15 cellular contexts compared by ENCODE assay signal in the genomic region with DNA sequence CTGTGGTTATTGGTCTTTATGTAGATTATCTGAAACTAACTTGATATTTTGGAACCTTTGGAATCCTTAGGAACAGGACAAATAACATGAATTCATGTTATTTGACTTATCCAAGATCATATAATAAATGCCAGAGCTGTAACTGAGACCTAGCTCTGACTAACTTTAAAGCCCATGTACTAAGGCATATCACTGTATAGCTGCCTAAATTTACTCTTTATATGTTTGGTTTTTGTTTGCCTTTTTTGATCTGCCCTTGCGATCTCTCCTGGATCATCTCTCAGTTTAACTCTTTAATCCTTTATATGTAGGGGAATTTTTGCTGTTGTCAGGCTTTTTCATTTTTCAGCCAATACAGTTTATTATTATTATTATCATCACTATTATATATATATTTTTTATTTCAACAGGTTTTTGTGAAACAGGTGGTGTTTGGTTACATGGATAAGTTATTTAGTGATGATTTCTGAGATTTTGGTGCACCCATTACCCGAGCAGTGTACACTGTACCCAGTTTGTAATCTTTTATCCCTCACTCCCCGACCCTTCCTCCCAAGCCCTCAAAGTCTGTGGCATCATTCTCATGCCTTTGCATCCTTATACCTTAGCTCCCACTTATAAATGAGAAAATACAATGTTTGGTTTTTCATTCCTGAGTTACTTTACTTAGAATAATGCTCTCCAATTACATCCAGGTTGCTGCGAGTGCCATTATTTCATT.
"Had no signal": no experiment of that assay in that cellular context is flagged by ENCODE, and none has a peak within 500 bp of the region (broad histone marks: within the 10 kb centered on the region; RNA-seq: fewer than 3 reads in every experiment).

No MANE protein-coding gene starts in this region.

- H3K27ac ChIP-seq: ascending aorta, dorsolateral prefrontal cortex, tibial nerve, vagina had no signal

- H3K9me3 ChIP-seq: ascending aorta, vagina had no signal

- H3K4me3 Mint-ChIP-seq: immature natural killer cell, naive B cell had no signal

- ATAC-seq: esophagus mucosa, left cardiac atrium, right cardiac atrium had no signal

- H3K27ac Mint-ChIP-seq: progenitor cell of endocrine pancreas had no signal

- H3K9me3 Mint-ChIP-seq: immature natural killer cell had no signal

- H3K4me1 Mint-ChIP-seq: immature natural killer cell, naive B cell had no signal

- H3K4me3 ChIP-seq: ascending aorta, dorsolateral prefrontal cortex, lung, smooth muscle cell, tibial nerve, vagina had no signal

- H3K36me3 ChIP-seq: ascending aorta, vagina had no signal

- H3K27me3 Mint-ChIP-seq: naive B cell, progenitor cell of endocrine pancreas had no signal

- DNase-seq: activated CD4-positive, CD25-positive, alpha-beta regulatory T cell treated with anti-CD3 and anti-CD28 coated beads, Interleukin-2, amount 50 U/mL, for 72 hours; activated effector memory CD4-positive, alpha-beta T cell treated with Interleukin-2 at 50 U/mL for 16 hours; dorsolateral prefrontal cortex; glutamatergic neuron; left cardiac atrium; naive B cell; right cardiac atrium had no signal

- H3K4me1 ChIP-seq: ascending aorta, tibial nerve, vagina had no signal

- H3K36me3 Mint-ChIP-seq: immature natural killer cell had no signal
